15 cellular contexts compared by ENCODE assay signal in the genomic region with DNA sequence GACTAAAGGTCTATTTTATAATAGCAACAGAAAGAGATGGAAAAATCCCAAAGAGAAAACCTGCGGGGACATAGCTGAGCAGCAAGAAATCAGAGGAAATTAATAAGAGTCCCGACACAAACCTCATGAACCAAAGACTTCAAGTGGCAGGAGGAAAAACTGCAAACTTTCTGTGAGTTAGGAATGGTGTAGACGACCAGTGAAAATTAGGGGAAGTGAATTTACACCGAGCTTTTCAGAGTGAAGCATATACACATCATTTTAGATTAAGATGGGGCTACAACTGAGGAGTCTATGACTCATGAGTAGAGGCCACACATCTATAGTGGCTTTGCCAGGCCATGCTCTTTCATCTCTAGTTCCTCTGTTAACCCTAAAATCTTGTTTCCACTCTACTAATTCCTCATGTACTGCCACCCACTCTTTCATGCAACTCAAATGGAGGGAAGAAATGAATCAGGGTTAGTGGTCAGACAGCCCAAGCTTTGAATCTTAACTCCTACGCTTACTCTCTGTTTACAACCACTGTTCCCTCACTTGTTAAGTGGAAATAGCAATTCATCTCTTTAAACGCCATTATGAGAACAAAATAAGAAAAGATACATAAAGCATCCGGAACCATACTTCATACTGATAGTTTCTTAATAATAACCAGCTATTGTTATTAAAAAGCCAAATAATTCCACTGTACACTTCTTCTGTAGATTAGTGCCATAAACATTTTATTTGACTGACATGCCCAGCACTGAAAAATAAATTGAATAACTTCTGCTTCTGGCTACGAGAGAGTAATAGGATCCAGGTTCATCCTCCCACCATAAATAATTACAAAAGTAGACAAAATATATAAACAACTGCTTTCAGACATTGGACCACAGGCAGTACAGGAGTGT.
DNase-seq lines count a peak whose midpoint lies in the region; ATAC-seq and TF ChIP-seq lines count a peak whose summit lies in the region.
"Had no signal": no experiment of that assay in that cellular context is flagged by ENCODE, and none has a peak within 500 bp of the region (broad histone marks: within the 10 kb centered on the region; RNA-seq: fewer than 3 reads in every experiment).

No MANE protein-coding gene starts in this region.

- peak; percentile 22 for DNase-seq in GM13977 (ENCODE audit: low spot score)
- DNase-seq in NK-92 (lab: John Stamatoyannopoulos, UW; ENCODE audit: unreplicated experiment), result no peak
- no peak for DNase-seq in NCI-H146 (lab: John Stamatoyannopoulos, UW)
- no peak for DNase-seq in islet precursor cell
- DNase-seq in Calu3, result no peak
- DNase-seq: activated CD8-positive, alpha-beta memory T cell treated with anti-CD3 and anti-CD28 coated beads, Interleukin-2, amount 10 ng/mL, durations not matched to agents 7 days and 5 days; NCI-H1694; SIG-M5; stimulated activated CD4-positive, alpha-beta T cell treated with anti-CD3 and anti-CD28 coated beads, Interleukin-2, amount 100 ng/mL, for 48 hours had no signal

- H3K27ac Mint-ChIP-seq in activated T-helper 17 cell treated with anti-CD3 and anti-CD28 coated beads, Interleukin-2, amount 50 U/mL, for 72 hours, result no peak overlapping the region
- H3K27ac Mint-ChIP-seq in Calu3 (ENCODE audit: unreplicated experiment), result no peak overlapping the region
- H3K27ac Mint-ChIP-seq: activated CD8-positive, alpha-beta memory T cell treated with anti-CD3 and anti-CD28 coated beads, Interleukin-2, amount 10 ng/mL, durations not matched to agents 7 days and 5 days; B cell had no signal

- no peaks in the 10 kb centered on the region for H3K36me3 Mint-ChIP-seq in activated T-helper 17 cell treated with anti-CD3 and anti-CD28 coated beads, Interleukin-2, amount 50 U/mL, for 72 hours (ENCODE audit: low read depth)
- H3K36me3 Mint-ChIP-seq in Calu3 (ENCODE audit: insufficient read depth, unreplicated experiment), result no peaks in the 10 kb centered on the region
- H3K36me3 Mint-ChIP-seq: activated CD8-positive, alpha-beta memory T cell treated with anti-CD3 and anti-CD28 coated beads, Interleukin-2, amount 10 ng/mL, durations not matched to agents 7 days and 5 days; activated naive CD4-positive, alpha-beta T cell treated with anti-CD3 and anti-CD28 coated beads, Interleukin-2, amount 50 U/mL, for 72 hours had no signal

- CTCF ChIA-PET in Calu3 (lab: Charles Lee), result interaction anchor here (0.6 kb wide), 1 partner anchor 1308 kb away, joined by 4 read pairs; no protein-coding TSS in a partner anchor

- in situ Hi-C loops in GM13977 (cut with MboI; ENCODE audit: low pct_unique_long_range_greater_than_20kb, low sequenced_read_pairs, unreplicated experiment), result no loop called here

- H3K4me1 Mint-ChIP-seq in activated T-helper 17 cell treated with anti-CD3 and anti-CD28 coated beads, Interleukin-2, amount 50 U/mL, for 72 hours, result no peaks in the 10 kb centered on the region
- H3K4me1 Mint-ChIP-seq in Calu3 (ENCODE audit: low read depth, unreplicated experiment), result no peaks in the 10 kb centered on the region
- H3K4me1 Mint-ChIP-seq: activated CD8-positive, alpha-beta memory T cell treated with anti-CD3 and anti-CD28 coated beads, Interleukin-2, amount 10 ng/mL, durations not matched to agents 7 days and 5 days; B cell had no signal

- intact Hi-C loops in Calu3 (cut with micrococcal nuclease; ENCODE audit: unreplicated experiment), result no loop called here

- no peak overlapping the region for H3K4me3 Mint-ChIP-seq in activated T-helper 17 cell treated with anti-CD3 and anti-CD28 coated beads, Interleukin-2, amount 50 U/mL, for 72 hours
- no peak overlapping the region for H3K4me3 Mint-ChIP-seq in Calu3 (ENCODE audit: low read depth, unreplicated experiment)
- H3K4me3 Mint-ChIP-seq: activated CD8-positive, alpha-beta memory T cell treated with anti-CD3 and anti-CD28 coated beads, Interleukin-2, amount 10 ng/mL, durations not matched to agents 7 days and 5 days; B cell had no signal

- peaks cover 3% of the 10 kb centered on the region for H3K9me3 Mint-ChIP-seq in activated T-helper 17 cell treated with anti-CD3 and anti-CD28 coated beads, Interleukin-2, amount 50 U/mL, for 72 hours
- H3K9me3 Mint-ChIP-seq in Calu3 (ENCODE audit: low read depth, unreplicated experiment), result no peaks in the 10 kb centered on the region

- BruUV-seq in Calu3 (replicated peaks; lab: Mats Ljungman, UMichigan), result no TSS peak

- H3K27me3 Mint-ChIP-seq in activated T-helper 17 cell treated with anti-CD3 and anti-CD28 coated beads, Interleukin-2, amount 50 U/mL, for 72 hours, result no peaks in the 10 kb centered on the region
- no peaks in the 10 kb centered on the region for H3K27me3 Mint-ChIP-seq in Calu3 (ENCODE audit: unreplicated experiment)
- H3K27me3 Mint-ChIP-seq: activated CD8-positive, alpha-beta memory T cell treated with anti-CD3 and anti-CD28 coated beads, Interleukin-2, amount 10 ng/mL, durations not matched to agents 7 days and 5 days; B cell had no signal

- ATAC-seq in GM19395 (IDR thresholded peaks at IDR 0.05; ENCODE audit: unreplicated experiment) (peak; percentile 90), HG02885 (IDR thresholded peaks at IDR 0.05; ENCODE audit: poor library complexity, unreplicated experiment) (peak; percentile 97)
- ATAC-seq in activated T-helper 17 cell treated with anti-CD3 and anti-CD28 coated beads, Interleukin-2, amount 50 U/mL, for 72 hours (replicated peaks), result peak; percentile 88
- ATAC-seq: activated CD8-positive, alpha-beta memory T cell treated with anti-CD3 and anti-CD28 coated beads, Interleukin-2, amount 10 ng/mL, durations not matched to agents 7 days and 5 days; K562 had no signal

- no peak for TF ChIP-seq CTCF in GM13977 (IDR thresholded peaks at IDR 0.05; ENCODE audit: extremely low read depth, insufficient read depth, missing control alignments)
- no peak for TF ChIP-seq CTCF in Calu3 (IDR thresholded peaks at IDR 0.05; ENCODE audit: unreplicated experiment)
